ENCODE assay signal across 8 cellular contexts in genomic region chr11:65541093-65542010, GRCh38. TPM values are rescaled to one million over a fixed set of nuclear protein-coding genes. Genes with fewer than 3 reads are reported as not detected.
DNase-seq lines count a peak whose midpoint lies in the region; ATAC-seq, FAIRE-seq and TF ChIP-seq lines count a peak whose summit lies in the region.

No MANE protein-coding gene starts in this region.

- peak overlapping the region; percentile 82 for H3K27ac Mint-ChIP-seq in activated CD8-positive, alpha-beta memory T cell treated with anti-CD3 and anti-CD28 coated beads, Interleukin-2, amount 10 ng/mL, durations not matched to agents 7 days and 5 days
- H3K27ac Mint-ChIP-seq in activated naive CD8-positive, alpha-beta T cell treated with anti-CD3 and anti-CD28 coated beads for 36 hours = peak overlapping the region; percentile 74

- no peak for ATAC-seq in activated CD8-positive, alpha-beta memory T cell treated with anti-CD3 and anti-CD28 coated beads, Interleukin-2, amount 10 ng/mL, durations not matched to agents 7 days and 5 days
- no peak for ATAC-seq in thoracic aorta (ENCODE audit: insufficient number of reproducible peaks, low FRiP score, low read depth)
- no peak for ATAC-seq in GM18861 (IDR thresholded peaks at IDR 0.05; ENCODE audit: unreplicated experiment)

- no peak for DNase-seq in activated CD8-positive, alpha-beta memory T cell treated with anti-CD3 and anti-CD28 coated beads, Interleukin-2, amount 10 ng/mL, durations not matched to agents 7 days and 5 days
- DNase-seq in activated CD8-positive, alpha-beta memory T cell treated with anti-CD3 and anti-CD28 coated beads, Interleukin-2, amount 50 U/mL, for 48 hours = no peak
- no peak for DNase-seq in activated naive CD8-positive, alpha-beta T cell treated with anti-CD3 and anti-CD28 coated beads for 36 hours
- no peak for DNase-seq in kidney
- no peak for DNase-seq in thoracic aorta (ENCODE audit: low spot score)
- no peak for DNase-seq in NOMO-1 treated with dmso at 0.1 percent for 144 hours (lab: John Stamatoyannopoulos, UW; ENCODE audit: unreplicated experiment)
- DNase-seq in SW 1271 (lab: John Stamatoyannopoulos, UW) = no peak

- H3K9me3 Mint-ChIP-seq in activated CD8-positive, alpha-beta memory T cell treated with anti-CD3 and anti-CD28 coated beads, Interleukin-2, amount 10 ng/mL, durations not matched to agents 7 days and 5 days (ENCODE audit: low read depth) = no peaks in the 10 kb centered on the region
- no peaks in the 10 kb centered on the region for H3K9me3 Mint-ChIP-seq in activated naive CD8-positive, alpha-beta T cell treated with anti-CD3 and anti-CD28 coated beads for 36 hours

- H3K4me3 Mint-ChIP-seq in activated CD8-positive, alpha-beta memory T cell treated with anti-CD3 and anti-CD28 coated beads, Interleukin-2, amount 10 ng/mL, durations not matched to agents 7 days and 5 days = peak overlapping the region; percentile 81
- H3K4me3 Mint-ChIP-seq in activated naive CD8-positive, alpha-beta T cell treated with anti-CD3 and anti-CD28 coated beads for 36 hours = peak overlapping the region; percentile 83

- H3K4me3 ChIP-seq in kidney (ENCODE audit: low read length in 2 of 2) = peak overlapping the region in 1 of 2 donors; percentile 74
- H3K4me3 ChIP-seq in thoracic aorta = peak overlapping the region; percentile 71

- intact Hi-C loops in kidney (cut with DNase I) = no loop called here

- H3K27ac ChIP-seq in kidney (ENCODE audit: low read depth in 2 of 2, low read length in 2 of 2) (peak overlapping the region; percentile 94), thoracic aorta (peak overlapping the region; percentile 79)

- peaks cover 15% of the 10 kb centered on the region for H3K4me1 Mint-ChIP-seq in activated CD8-positive, alpha-beta memory T cell treated with anti-CD3 and anti-CD28 coated beads, Interleukin-2, amount 10 ng/mL, durations not matched to agents 7 days and 5 days
- H3K4me1 Mint-ChIP-seq in activated naive CD8-positive, alpha-beta T cell treated with anti-CD3 and anti-CD28 coated beads for 36 hours = peaks cover 16% of the 10 kb centered on the region

- peaks cover 0 to 8% of the 10 kb centered on the region in 2 donors for H3K36me3 ChIP-seq in kidney (ENCODE audit: control insufficient read depth in 1 of 2, insufficient read depth in 2 of 2, low read length in 2 of 2)
- peaks cover 38% of the 10 kb centered on the region for H3K36me3 ChIP-seq in thoracic aorta

- TF ChIP-seq CTCF in kidney (IDR thresholded peaks at IDR 0.05; ENCODE audit: borderline replicate concordance, extremely low read depth, insufficient read depth) (no peak), thoracic aorta (IDR thresholded peaks at IDR 0.05) (no peak)

- H3K9ac ChIP-seq in kidney (ENCODE audit: low read length in 2 of 2) = peak overlapping the region; percentile 17 to 78

- H3K4me1 ChIP-seq in kidney (ENCODE audit: control insufficient read depth in 1 of 2, insufficient read depth in 1 of 2, low read depth in 1 of 2, low read length in 2 of 2) (peaks cover 6 to 19% of the 10 kb centered on the region in 2 donors), thoracic aorta (ENCODE audit: control insufficient read depth in 1 of 2, low read depth in 2 of 2) (peaks cover 10 to 26% of the 10 kb centered on the region in 2 donors)

- no peak for FAIRE-seq in kidney (lab: Jason Lieb, UNC)

- peaks cover 1% of the 10 kb centered on the region for H3K36me3 Mint-ChIP-seq in activated CD8-positive, alpha-beta memory T cell treated with anti-CD3 and anti-CD28 coated beads, Interleukin-2, amount 10 ng/mL, durations not matched to agents 7 days and 5 days
- peaks cover 1% of the 10 kb centered on the region for H3K36me3 Mint-ChIP-seq in activated naive CD8-positive, alpha-beta T cell treated with anti-CD3 and anti-CD28 coated beads for 36 hours

- CTCF ChIA-PET in activated CD8-positive, alpha-beta memory T cell treated with anti-CD3 and anti-CD28 coated beads, Interleukin-2, amount 10 ng/mL, durations not matched to agents 7 days and 5 days (lab: Charles Lee) = interaction anchor here (0.6 to 19.4 kb wide), 29 partner anchors 7 to 762 kb away, joined by 3 to 388 read pairs (median 6); partner anchors contain the start of genes EHBP1L1, FAM89B, KCNK7 and LTBP3

- no peaks in the 10 kb centered on the region for H3K9me3 ChIP-seq in kidney (ENCODE audit: control insufficient read depth in 1 of 2, low read length in 2 of 2)
- H3K9me3 ChIP-seq in thoracic aorta = no peaks in the 10 kb centered on the region

- H3K27me3 ChIP-seq in thoracic aorta (replicated peaks; ENCODE audit: insufficient read depth) = no peaks in the 10 kb centered on the region

- H3K27me3 Mint-ChIP-seq in activated CD8-positive, alpha-beta memory T cell treated with anti-CD3 and anti-CD28 coated beads, Interleukin-2, amount 10 ng/mL, durations not matched to agents 7 days and 5 days = no peaks in the 10 kb centered on the region
- no peaks in the 10 kb centered on the region for H3K27me3 Mint-ChIP-seq in activated naive CD8-positive, alpha-beta T cell treated with anti-CD3 and anti-CD28 coated beads for 36 hours

RNA-seq across cellular contexts. Expression of gene SCYL1, which starts 16.5 kb away (rescaled TPM):
- 10 to 100 TPM; 68.0 to 76.7 TPM for total RNA-seq in activated CD8-positive, alpha-beta memory T cell treated with anti-CD3 and anti-CD28 coated beads, Interleukin-2, amount 10 ng/mL, durations not matched to agents 7 days and 5 days
- total RNA-seq in activated naive CD8-positive, alpha-beta T cell treated with anti-CD3 and anti-CD28 coated beads for 36 hours = 10 to 100 TPM; 70.5 to 80.3 TPM
- total RNA-seq in kidney (72.2 TPM), thoracic aorta (100 to 1,000 TPM in 1 of 2 donors, 10 to 100 TPM in 1; 96.8 to 106 TPM)
- 78.9 TPM for polyA plus RNA-seq in kidney (ENCODE audit: insufficient read depth, low read depth, low replicate concordance)

RNA-seq across cellular contexts. Expression of gene LTBP3, which starts 16.8 kb away (rescaled TPM):
- 10 to 100 TPM; 46.2 to 46.8 TPM for total RNA-seq in activated CD8-positive, alpha-beta memory T cell treated with anti-CD3 and anti-CD28 coated beads, Interleukin-2, amount 10 ng/mL, durations not matched to agents 7 days and 5 days
- 10 to 100 TPM; 35.5 to 36.0 TPM for total RNA-seq in activated naive CD8-positive, alpha-beta T cell treated with anti-CD3 and anti-CD28 coated beads for 36 hours
- total RNA-seq in kidney = 165 TPM
- 61.6 TPM for polyA plus RNA-seq in kidney (ENCODE audit: insufficient read depth, low read depth, low replicate concordance)
- 100 to 1,000 TPM; 492 to 512 TPM for total RNA-seq in thoracic aorta

RNA-seq across cellular contexts. Expression of gene ZNRD2, which starts 28.9 kb away (rescaled TPM):
- total RNA-seq in activated CD8-positive, alpha-beta memory T cell treated with anti-CD3 and anti-CD28 coated beads, Interleukin-2, amount 10 ng/mL, durations not matched to agents 7 days and 5 days = 10 to 100 TPM; 42.1 to 45.5 TPM
- 10 to 100 TPM; 59.1 to 63.3 TPM for total RNA-seq in activated naive CD8-positive, alpha-beta T cell treated with anti-CD3 and anti-CD28 coated beads for 36 hours
- 32.0 TPM for total RNA-seq in kidney
- 60.4 TPM for polyA plus RNA-seq in kidney (ENCODE audit: insufficient read depth, low read depth, low replicate concordance)
- total RNA-seq in thoracic aorta = 10 to 100 TPM; 38.4 to 51.7 TPM

RNA-seq across cellular contexts. Expression of gene FAM89B, which starts 31.0 kb away (rescaled TPM):
- 10 to 100 TPM; 36.6 to 54.2 TPM for total RNA-seq in activated CD8-positive, alpha-beta memory T cell treated with anti-CD3 and anti-CD28 coated beads, Interleukin-2, amount 10 ng/mL, durations not matched to agents 7 days and 5 days
- 10 to 100 TPM; 13.6 to 15.0 TPM for total RNA-seq in activated naive CD8-positive, alpha-beta T cell treated with anti-CD3 and anti-CD28 coated beads for 36 hours
- total RNA-seq in kidney (36.7 TPM), thoracic aorta (100 to 1,000 TPM in 1 of 2 donors, 10 to 100 TPM in 1; 53.3 to 127 TPM)
- 33.5 TPM for polyA plus RNA-seq in kidney (ENCODE audit: insufficient read depth, low read depth, low replicate concordance)

RNA-seq across cellular contexts. Expression of gene EHBP1L1, which starts 34.5 kb away (rescaled TPM):
- total RNA-seq in activated CD8-positive, alpha-beta memory T cell treated with anti-CD3 and anti-CD28 coated beads, Interleukin-2, amount 10 ng/mL, durations not matched to agents 7 days and 5 days = 100 to 1,000 TPM; 138 to 140 TPM
- 10 to 100 TPM; 55.7 to 60.0 TPM for total RNA-seq in activated naive CD8-positive, alpha-beta T cell treated with anti-CD3 and anti-CD28 coated beads for 36 hours
- total RNA-seq in kidney (95.4 TPM), thoracic aorta (100 to 1,000 TPM; 286 to 395 TPM)
- polyA plus RNA-seq in kidney (ENCODE audit: insufficient read depth, low read depth, low replicate concordance) = 20.5 TPM
